17 cellular contexts compared by ENCODE assay signal in genomic region chr4:27463816-27464215, GRCh38.
DNase-seq lines count a peak whose midpoint lies in the region; ATAC-seq lines count a peak whose summit lies in the region.
"Had no signal": no experiment of that assay in that cellular context is flagged by ENCODE, and none has a peak within 500 bp of the region (broad histone marks: within the 10 kb centered on the region; RNA-seq: fewer than 3 reads in every experiment).

No MANE protein-coding gene starts in this region.

- peak; percentile 81 for DNase-seq in EH (ENCODE audit: low read depth)
- DNase-seq in M059J (ENCODE audit: low read depth): peak; percentile 24
- DNase-seq in astrocyte of the hippocampus (ENCODE audit: low read depth, low spot score): peak; percentile 53
- peak; percentile 70 for DNase-seq in kidney tubule cell (ENCODE audit: low spot score)
- DNase-seq in medulla oblongata (ENCODE audit: extremely low spot score): no peak
- DNase-seq: activated CD4-positive, alpha-beta memory T cell treated with anti-CD3 and anti-CD28 coated beads for 36 hours; activated T-cell treated with anti-CD3 and anti-CD28 coated beads, Interleukin-2, amount 50 U/mL, for 4 hours; Caco-2; KG1; mucosa of descending colon; NCI-H1436; NCI-H446 treated with DMSO at 0.1 percent for 48 hours; occipital lobe; stimulated activated naive CD4-positive, alpha-beta T cell had no signal

- ATAC-seq in HG02623 (IDR thresholded peaks at IDR 0.05; ENCODE audit: unreplicated experiment) (no peak), GM18861 (IDR thresholded peaks at IDR 0.05; ENCODE audit: unreplicated experiment) (no peak), GM21360 (IDR thresholded peaks at IDR 0.05; ENCODE audit: unreplicated experiment) (no peak)
- ATAC-seq: activated T-cell treated with anti-CD3 and anti-CD28 coated beads, Interleukin-2, amount 50 U/mL, for 4 hours; mucosa of descending colon had no signal
